In genomic region chr15:101008158-101009139, GRCh38 we compare ENCODE assay signal across 9 cellular contexts.
DNase-seq lines count a peak whose midpoint lies in the region; ATAC-seq and TF ChIP-seq lines count a peak whose summit lies in the region.
"Had no signal": no experiment of that assay in that cellular context is flagged by ENCODE, and none has a peak within 500 bp of the region (broad histone marks: within the 10 kb centered on the region; RNA-seq: fewer than 3 reads in every experiment).

No MANE protein-coding gene starts in this region.

- H3K27ac Mint-ChIP-seq in activated CD8-positive, alpha-beta T cell treated with anti-CD3 and anti-CD28 coated beads, Interleukin-2, amount 10 ng/mL, durations not matched to agents 7 days and 5 days = no peak overlapping the region
- H3K27ac Mint-ChIP-seq in effector memory CD8-positive, alpha-beta T cell = peak overlapping the region; percentile 66 to 83

- no peak overlapping the region for H3K18ac ChIP-seq in mesendoderm (ENCODE audit: low read length)

- WGBS in mesendoderm (ENCODE audit: extremely low coverage, insufficient coverage, low lambda C conversion rate) = no CpG with 5 or more reads among the region's 48 CpGs

- peaks cover 19% of the 10 kb centered on the region for H3K4me1 Mint-ChIP-seq in activated CD8-positive, alpha-beta T cell treated with anti-CD3 and anti-CD28 coated beads, Interleukin-2, amount 10 ng/mL, durations not matched to agents 7 days and 5 days (ENCODE audit: low read depth)
- peaks cover 14 to 17% of the 10 kb centered on the region in 2 donors for H3K4me1 Mint-ChIP-seq in effector memory CD8-positive, alpha-beta T cell (ENCODE audit: low read depth in 2 of 2)

- peak overlapping the region; percentile 45 for H3K4me2 ChIP-seq in mesendoderm (ENCODE audit: low read length)

- ATAC-seq in GM19324 (IDR thresholded peaks at IDR 0.05; ENCODE audit: low FRiP score, unreplicated experiment) = peak; percentile 72
- peak; percentile 83 for ATAC-seq in HG03460 (IDR thresholded peaks at IDR 0.05; ENCODE audit: unreplicated experiment)
- peak; percentile 94 for ATAC-seq in activated CD8-positive, alpha-beta T cell treated with anti-CD3 and anti-CD28 coated beads, Interleukin-2, amount 10 ng/mL, durations not matched to agents 7 days and 5 days
- peak; percentile 96 for ATAC-seq in effector memory CD8-positive, alpha-beta T cell (replicated peaks)

- H3K56ac ChIP-seq in mesendoderm (ENCODE audit: low read length) = peak overlapping the region; percentile 86

- CTCF ChIA-PET in BJ (lab: Yijun Ruan, JAX) = interaction anchor here (0.7 to 18.9 kb wide), 26 partner anchors 9 to 389 kb away, joined by 3 to 376 read pairs (median 5); partner anchors contain the start of genes CHSY1 and LRRK1
- CTCF ChIA-PET in activated CD8-positive, alpha-beta T cell treated with anti-CD3 and anti-CD28 coated beads, Interleukin-2, amount 10 ng/mL, durations not matched to agents 7 days and 5 days (lab: Charles Lee) = interaction anchor here (0.6 to 11.1 kb wide), 64 partner anchors 8 to 1080 kb away, joined by 3 to 235 read pairs (median 4); partner anchors contain the start of genes CHSY1 and LRRK1

- peaks cover 4% of the 10 kb centered on the region for H3K9me3 Mint-ChIP-seq in activated CD8-positive, alpha-beta T cell treated with anti-CD3 and anti-CD28 coated beads, Interleukin-2, amount 10 ng/mL, durations not matched to agents 7 days and 5 days (ENCODE audit: insufficient read depth)
- H3K9me3 Mint-ChIP-seq in effector memory CD8-positive, alpha-beta T cell = no peaks in the 10 kb centered on the region

- peaks cover 21% of the 10 kb centered on the region for H3K27me3 Mint-ChIP-seq in activated CD8-positive, alpha-beta T cell treated with anti-CD3 and anti-CD28 coated beads, Interleukin-2, amount 10 ng/mL, durations not matched to agents 7 days and 5 days (ENCODE audit: low read depth)
- peaks cover 17% of the 10 kb centered on the region in 2 donors for H3K27me3 Mint-ChIP-seq in effector memory CD8-positive, alpha-beta T cell

- no peaks in the 10 kb centered on the region for H3K36me3 Mint-ChIP-seq in activated CD8-positive, alpha-beta T cell treated with anti-CD3 and anti-CD28 coated beads, Interleukin-2, amount 10 ng/mL, durations not matched to agents 7 days and 5 days (ENCODE audit: low read depth)
- no peaks in the 10 kb centered on the region for H3K36me3 Mint-ChIP-seq in effector memory CD8-positive, alpha-beta T cell (ENCODE audit: insufficient read depth)

- H3K23ac ChIP-seq in mesendoderm (ENCODE audit: low read length) = no peak overlapping the region

- TF ChIP-seq CTCF in BJ (IDR thresholded peaks at IDR 0.05; ENCODE audit: insufficient read depth, low read depth, low read length) = peak; percentile 72

- H2BK5ac ChIP-seq in mesendoderm (ENCODE audit: low read length) = no peak overlapping the region

- H3K27ac ChIP-seq in mesendoderm (ENCODE audit: low read depth, low read length) = no peak overlapping the region
- H3K27ac ChIP-seq: SJSA1 had no signal

- no peak for DNase-seq in BJ (ENCODE audit: low read depth)
- peak; percentile 91 for DNase-seq in NCI-H526 treated with DMSO at 0.1 percent for 48 hours (lab: John Stamatoyannopoulos, UW)
- DNase-seq in activated CD8-positive, alpha-beta T cell treated with anti-CD3 and anti-CD28 coated beads, Interleukin-2, amount 10 ng/mL, durations not matched to agents 7 days and 5 days = peak; percentile 90
- DNase-seq in effector memory CD8-positive, alpha-beta T cell = peak; percentile 84 to 87 (median 86)
- DNase-seq in mesendoderm = peak; percentile 85
- peak; percentile 56 for DNase-seq in stimulated activated CD8-positive, alpha-beta memory T cell treated with anti-CD3 and anti-CD28 coated beads, Interleukin-12 subunit alpha, Interleukin-12 subunit beta, amount 100 ng/mL, for 24 hours (ENCODE audit: extremely low read depth)

- no peak overlapping the region for H3K4me3 ChIP-seq in BJ (ENCODE audit: low read depth, low read length)
- peak overlapping the region; percentile 35 for H3K4me3 ChIP-seq in mesendoderm (ENCODE audit: low read length)
- H3K4me3 ChIP-seq: SJSA1 had no signal

- no peaks in the 10 kb centered on the region for H3K27me3 ChIP-seq in BJ (ENCODE audit: control insufficient read depth, insufficient read depth, low read length)
- no peaks in the 10 kb centered on the region for H3K27me3 ChIP-seq in mesendoderm (ENCODE audit: insufficient read depth, low read length, poor library complexity)
- H3K27me3 ChIP-seq: SJSA1 had no signal

- peak overlapping the region; percentile 86 for H3K4me3 Mint-ChIP-seq in activated CD8-positive, alpha-beta T cell treated with anti-CD3 and anti-CD28 coated beads, Interleukin-2, amount 10 ng/mL, durations not matched to agents 7 days and 5 days
- peak overlapping the region; percentile 89 to 91 for H3K4me3 Mint-ChIP-seq in effector memory CD8-positive, alpha-beta T cell

- H3K9ac ChIP-seq in mesendoderm (ENCODE audit: low read length) = peak overlapping the region; percentile 78

- H3K4me1 ChIP-seq in mesendoderm (ENCODE audit: control insufficient read depth, low read depth, low read length) = no peaks in the 10 kb centered on the region

- H3K4ac ChIP-seq in mesendoderm (ENCODE audit: low read depth, low read length) = no peak overlapping the region

- POLR2A ChIA-PET in BJ (lab: Charles Lee) = no interaction called here
- POLR2A ChIA-PET in activated CD8-positive, alpha-beta T cell treated with anti-CD3 and anti-CD28 coated beads, Interleukin-2, amount 10 ng/mL, durations not matched to agents 7 days and 5 days (lab: Charles Lee) = interaction anchor here (1.0 kb wide), 1 partner anchor 90 kb away, joined by 4 read pairs; the partner anchor contains the start of gene LRRK1

- no peak overlapping the region for H2BK120ac ChIP-seq in mesendoderm (ENCODE audit: low read depth, low read length)

- no peak overlapping the region for H4K8ac ChIP-seq in mesendoderm (ENCODE audit: low read depth, low read length)

- H4K5ac ChIP-seq in mesendoderm (ENCODE audit: low read length) = no peak overlapping the region

- H2BK15ac ChIP-seq in mesendoderm (replicated peaks; ENCODE audit: low read depth) = no peak overlapping the region

- H3K79me2 ChIP-seq in mesendoderm (ENCODE audit: control insufficient read depth, insufficient read depth, low read length) = no peaks in the 10 kb centered on the region

- H3K79me1 ChIP-seq in mesendoderm (ENCODE audit: low read length) = no peaks in the 10 kb centered on the region

- H3K36me3 ChIP-seq in BJ (ENCODE audit: control insufficient read depth, insufficient read depth, low read length) = peaks cover 3% of the 10 kb centered on the region; the same call in 1 of the 2 replicates
- no peaks in the 10 kb centered on the region for H3K36me3 ChIP-seq in mesendoderm (ENCODE audit: control insufficient read depth, insufficient read depth, low read length)

- no peak overlapping the region for H2AK5ac ChIP-seq in mesendoderm (ENCODE audit: low read length)
